ENCODE assay signal across 13 cellular contexts in the genomic region with DNA sequence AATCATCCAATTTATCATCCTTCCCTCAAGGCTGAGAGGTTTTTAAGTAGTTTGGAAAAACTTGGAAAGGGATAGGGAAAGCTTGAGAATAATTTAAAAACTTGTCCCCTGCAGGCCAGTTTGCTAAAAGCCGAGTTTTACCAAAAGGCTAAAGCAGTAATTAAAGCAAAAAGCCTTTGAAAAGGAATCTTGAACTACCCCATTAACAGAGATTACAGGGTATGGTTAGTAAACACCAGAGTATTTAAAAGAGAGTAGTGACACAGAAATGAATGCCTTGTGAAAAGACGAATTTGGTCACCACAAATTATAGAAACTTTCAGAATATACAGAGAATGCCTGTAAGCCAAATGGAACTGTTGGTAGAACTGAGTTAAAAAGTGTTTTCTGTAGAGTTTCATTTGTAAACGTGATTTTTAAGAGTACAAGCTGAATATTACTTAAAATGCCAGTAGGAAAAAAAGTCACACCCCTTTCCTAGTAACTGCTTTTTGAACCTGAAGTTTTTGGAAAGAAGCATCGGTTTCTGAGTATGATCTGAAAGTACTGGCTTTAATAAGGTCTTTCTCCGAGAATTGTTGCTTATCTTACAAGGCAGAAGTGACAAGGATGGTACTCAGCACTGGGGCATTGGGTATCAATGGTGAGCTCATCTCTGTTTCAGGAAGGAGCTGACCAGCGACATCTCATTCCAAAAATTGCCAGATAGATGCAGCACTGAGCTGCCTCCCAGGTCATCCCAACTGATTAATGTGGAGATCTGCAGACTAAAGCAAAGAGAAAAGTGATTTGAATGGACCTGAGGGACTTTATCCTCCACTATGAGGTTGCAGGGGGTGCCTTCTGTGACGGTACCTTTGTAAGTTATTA.
DNase-seq lines count a peak whose midpoint lies in the region; ATAC-seq and TF ChIP-seq lines count a peak whose summit lies in the region.
"Had no signal": no experiment of that assay in that cellular context is flagged by ENCODE, and none has a peak within 500 bp of the region (broad histone marks: within the 10 kb centered on the region; RNA-seq: fewer than 3 reads in every experiment).

No MANE protein-coding gene starts in this region.

- peaks cover 26% of the 10 kb centered on the region for H3K4me1 ChIP-seq in smooth muscle cell (ENCODE audit: low read depth)

- H4K20me1 ChIP-seq in smooth muscle cell (ENCODE audit: low read depth) = peaks cover 10% of the 10 kb centered on the region

- peaks cover 61% of the 10 kb centered on the region for H3K79me2 ChIP-seq in smooth muscle cell (ENCODE audit: low read depth)

- no peak overlapping the region for H2AFZ ChIP-seq in smooth muscle cell (ENCODE audit: low read depth)

- TF ChIP-seq CTCF in dorsolateral prefrontal cortex (IDR thresholded peaks at IDR 0.05 in 54 of 56, conservative IDR thresholded peaks at IDR 0.05 in 2 of 56; ENCODE audit: low read depth in 1 of 56, partially characterized antibody in 56 of 56) (peak in 11 of 56 donors; percentile 4 to 33 (median 12)), smooth muscle cell (IDR thresholded peaks at IDR 0.05; ENCODE audit: borderline replicate concordance, insufficient read depth, poor library complexity, severe bottlenecking) (no peak)

- H3K9ac ChIP-seq in smooth muscle cell (ENCODE audit: low read depth) = peak overlapping the region; percentile 14

- H3K4me3 ChIP-seq in dorsolateral prefrontal cortex (peak overlapping the region in 11 of 59 donors; percentile 1 to 31 (median 11)), smooth muscle cell (no peak overlapping the region)
- H3K4me3 ChIP-seq: esophagus muscularis mucosa, Peyer's patch had no signal

- ATAC-seq in HG02973 (IDR thresholded peaks at IDR 0.05; ENCODE audit: unreplicated experiment) = no peak
- ATAC-seq in HG03039 (IDR thresholded peaks at IDR 0.05; ENCODE audit: unreplicated experiment) = no peak

- DNase-seq in CD1c-positive myeloid dendritic cell (ENCODE audit: extremely low spot score) = peak; percentile 39
- no peak for DNase-seq in dorsolateral prefrontal cortex
- DNase-seq in smooth muscle cell (lab: John Stamatoyannopoulos, UW; ENCODE audit: unreplicated experiment) = no peak
- DNase-seq in iPS-NIHi11 (ENCODE audit: low spot score) = no peak
- no peak for DNase-seq in DMS153 (lab: John Stamatoyannopoulos, UW)
- DNase-seq: activated CD4-positive, alpha-beta T cell treated with anti-CD3 and anti-CD28 coated beads, Interleukin-2, amount 50 U/mL, for 48 hours; NCI-H1092; NCI-H2227 treated with DMSO at 0.1 percent for 48 hours; Peyer's patch had no signal

- H3K27me3 ChIP-seq in dorsolateral prefrontal cortex = no peaks in the 10 kb centered on the region
- H3K27me3 ChIP-seq in smooth muscle cell (ENCODE audit: low read depth) = no peaks in the 10 kb centered on the region
- H3K27me3 ChIP-seq: esophagus muscularis mucosa, Peyer's patch had no signal

- no peaks in the 10 kb centered on the region for H3K9me3 ChIP-seq in smooth muscle cell (replicated peaks; ENCODE audit: low read depth)
- H3K9me3 ChIP-seq: esophagus muscularis mucosa, Peyer's patch had no signal

- H3F3A ChIP-seq in smooth muscle cell (ENCODE audit: low read depth) = peaks cover 17% of the 10 kb centered on the region

- H3K4me2 ChIP-seq in smooth muscle cell = peak overlapping the region; percentile 21

- WGBS in smooth muscle cell (ENCODE audit: low lambda C conversion rate) = 44% methylated on average over 7 of the region's 7 CpGs

- intact Hi-C loops in dorsolateral prefrontal cortex (cut with DNase I) = loop anchor here (5.0 to 10.0 kb wide), 3 partner anchors 207 to 233 kb away; no protein-coding TSS in a partner anchor

- no peaks in the 10 kb centered on the region for H3K36me3 ChIP-seq in smooth muscle cell (ENCODE audit: low read depth)
- H3K36me3 ChIP-seq: esophagus muscularis mucosa, Peyer's patch had no signal

- peak overlapping the region; percentile 4 to 100 (median 84) for H3K27ac ChIP-seq in dorsolateral prefrontal cortex
- peak overlapping the region; percentile 95 for H3K27ac ChIP-seq in smooth muscle cell (ENCODE audit: low read depth)
- H3K27ac ChIP-seq: Peyer's patch had no signal

TF ChIP-seq in PFSK-1, 5 proteins besides CTCF, POLR2A, EP300 and RAD21:
- TF ChIP-seq FOXP2 (optimal IDR thresholded peaks at IDR 0.05; ENCODE audit: borderline replicate concordance, extremely low read depth, extremely low read length, insufficient read depth) = no peak
- TF ChIP-seq SIN3A (IDR thresholded peaks at IDR 0.05; ENCODE audit: borderline replicate concordance, insufficient read depth, low read length) = no peak
- TF ChIP-seq, protein P1, sequence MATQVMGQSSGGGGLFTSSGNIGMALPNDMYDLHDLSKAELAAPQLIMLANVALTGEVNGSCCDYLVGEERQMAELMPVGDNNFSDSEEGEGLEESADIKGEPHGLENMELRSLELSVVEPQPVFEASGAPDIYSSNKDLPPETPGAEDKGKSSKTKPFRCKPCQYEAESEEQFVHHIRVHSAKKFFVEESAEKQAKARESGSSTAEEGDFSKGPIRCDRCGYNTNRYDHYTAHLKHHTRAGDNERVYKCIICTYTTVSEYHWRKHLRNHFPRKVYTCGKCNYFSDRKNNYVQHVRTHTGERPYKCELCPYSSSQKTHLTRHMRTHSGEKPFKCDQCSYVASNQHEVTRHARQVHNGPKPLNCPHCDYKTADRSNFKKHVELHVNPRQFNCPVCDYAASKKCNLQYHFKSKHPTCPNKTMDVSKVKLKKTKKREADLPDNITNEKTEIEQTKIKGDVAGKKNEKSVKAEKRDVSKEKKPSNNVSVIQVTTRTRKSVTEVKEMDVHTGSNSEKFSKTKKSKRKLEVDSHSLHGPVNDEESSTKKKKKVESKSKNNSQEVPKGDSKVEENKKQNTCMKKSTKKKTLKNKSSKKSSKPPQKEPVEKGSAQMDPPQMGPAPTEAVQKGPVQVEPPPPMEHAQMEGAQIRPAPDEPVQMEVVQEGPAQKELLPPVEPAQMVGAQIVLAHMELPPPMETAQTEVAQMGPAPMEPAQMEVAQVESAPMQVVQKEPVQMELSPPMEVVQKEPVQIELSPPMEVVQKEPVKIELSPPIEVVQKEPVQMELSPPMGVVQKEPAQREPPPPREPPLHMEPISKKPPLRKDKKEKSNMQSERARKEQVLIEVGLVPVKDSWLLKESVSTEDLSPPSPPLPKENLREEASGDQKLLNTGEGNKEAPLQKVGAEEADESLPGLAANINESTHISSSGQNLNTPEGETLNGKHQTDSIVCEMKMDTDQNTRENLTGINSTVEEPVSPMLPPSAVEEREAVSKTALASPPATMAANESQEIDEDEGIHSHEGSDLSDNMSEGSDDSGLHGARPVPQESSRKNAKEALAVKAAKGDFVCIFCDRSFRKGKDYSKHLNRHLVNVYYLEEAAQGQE (IDR thresholded peaks at IDR 0.05; ENCODE audit: insufficient read depth in 1 of 2, low read depth in 2 of 2, low read length in 2 of 2) = peak; percentile 18 to 74; a peak in 1 of 4 replicates
- TF ChIP-seq POLR2AphosphoS5 (IDR thresholded peaks at IDR 0.05; ENCODE audit: low read depth, low read length) = no peak
- TF ChIP-seq TAF1 (IDR thresholded peaks at IDR 0.05; ENCODE audit: borderline replicate concordance, insufficient read depth, low read length) = no peak
